In the genomic region with DNA sequence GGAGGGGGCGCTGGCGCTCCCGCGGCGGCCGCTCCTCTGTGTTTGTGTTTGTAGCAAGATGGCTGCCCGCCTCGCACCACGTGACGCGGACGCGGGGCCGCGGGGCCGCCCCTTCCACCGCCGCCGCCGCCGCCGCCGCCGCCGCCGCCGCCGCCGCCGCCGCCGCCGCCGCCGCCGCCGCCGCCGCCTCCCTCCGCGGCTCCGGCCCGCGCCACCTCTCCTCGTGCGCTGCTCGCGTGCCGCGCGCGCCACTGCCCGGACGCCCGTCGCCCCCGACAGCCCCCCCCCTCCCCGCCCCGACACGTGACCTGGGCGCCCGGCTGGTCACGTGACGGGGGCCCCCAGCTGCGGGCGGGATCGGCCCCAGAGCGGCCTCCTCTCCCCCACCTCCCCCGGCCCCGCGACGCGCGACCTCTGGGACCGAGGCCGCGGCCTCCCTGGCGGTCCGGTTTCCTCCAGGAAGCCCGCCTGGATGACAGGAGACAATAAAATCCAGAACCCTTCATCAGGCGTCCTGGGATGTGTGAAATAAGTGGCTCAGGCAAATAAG, we compare ENCODE assay signal across 1 cellular context.
TF ChIP-seq lines count a peak whose summit lies in the region.

A gene with protein sequence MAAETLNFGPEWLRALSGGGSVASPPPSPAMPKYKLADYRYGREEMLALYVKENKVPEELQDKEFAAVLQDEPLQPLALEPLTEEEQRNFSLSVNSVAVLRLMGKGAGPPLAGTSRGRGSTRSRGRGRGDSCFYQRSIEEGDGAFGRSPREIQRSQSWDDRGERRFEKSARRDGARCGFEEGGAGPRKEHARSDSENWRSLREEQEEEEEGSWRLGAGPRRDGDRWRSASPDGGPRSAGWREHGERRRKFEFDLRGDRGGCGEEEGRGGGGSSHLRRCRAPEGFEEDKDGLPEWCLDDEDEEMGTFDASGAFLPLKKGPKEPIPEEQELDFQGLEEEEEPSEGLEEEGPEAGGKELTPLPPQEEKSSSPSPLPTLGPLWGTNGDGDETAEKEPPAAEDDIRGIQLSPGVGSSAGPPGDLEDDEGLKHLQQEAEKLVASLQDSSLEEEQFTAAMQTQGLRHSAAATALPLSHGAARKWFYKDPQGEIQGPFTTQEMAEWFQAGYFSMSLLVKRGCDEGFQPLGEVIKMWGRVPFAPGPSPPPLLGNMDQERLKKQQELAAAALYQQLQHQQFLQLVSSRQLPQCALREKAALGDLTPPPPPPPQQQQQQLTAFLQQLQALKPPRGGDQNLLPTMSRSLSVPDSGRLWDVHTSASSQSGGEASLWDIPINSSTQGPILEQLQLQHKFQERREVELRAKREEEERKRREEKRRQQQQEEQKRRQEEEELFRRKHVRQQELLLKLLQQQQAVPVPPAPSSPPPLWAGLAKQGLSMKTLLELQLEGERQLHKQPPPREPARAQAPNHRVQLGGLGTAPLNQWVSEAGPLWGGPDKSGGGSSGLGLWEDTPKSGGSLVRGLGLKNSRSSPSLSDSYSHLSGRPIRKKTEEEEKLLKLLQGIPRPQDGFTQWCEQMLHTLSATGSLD (N-terminal part only) (minus strand): TSS at position 55 of the 550 bp plus-strand sequence. CDS start 6,012 bp downstream, outside the sequence.

TF ChIP-seq in GM12878, 131 proteins besides CTCF, POLR2A, EP300 and RAD21 (continued from another document and continues in another):
- TF ChIP-seq SRF (IDR thresholded peaks at IDR 0.05; ENCODE audit: low read depth in 2 of 2, low read length in 2 of 2) (no peak), SIN3A (IDR thresholded peaks at IDR 0.05; ENCODE audit: low read depth, low read length) (peak; percentile 50; the same call in 1 of the 2 replicates), NR2F1 (conservative IDR thresholded peaks at IDR 0.05) (peak; percentile 39; the same call in 1 of the 2 replicates), EGR1 (IDR thresholded peaks at IDR 0.05; ENCODE audit: borderline replicate concordance in 1 of 2, low read depth in 2 of 2, low read length in 2 of 2) (peak in 1 of 2 experiments; percentile 66; a peak in 1 of 3 replicates), RFX5 (IDR thresholded peaks at IDR 0.05; ENCODE audit: low read depth, low read length) (no peak), RAD51 (IDR thresholded peaks at IDR 0.05) (peak; percentile 86), GATAD2B (conservative IDR thresholded peaks at IDR 0.05; ENCODE audit: low read depth) (no peak), TARDBP (IDR thresholded peaks at IDR 0.05; ENCODE audit: borderline replicate concordance) (no peak), CBX5 (IDR thresholded peaks at IDR 0.05; ENCODE audit: low read depth) (no peak), EED (IDR thresholded peaks at IDR 0.05; ENCODE audit: low read depth) (no peak), ZBED1 (IDR thresholded peaks at IDR 0.05; ENCODE audit: borderline replicate concordance) (no peak), MTA3 (IDR thresholded peaks at IDR 0.05; ENCODE audit: borderline replicate concordance, low read length) (no peak), PML (IDR thresholded peaks at IDR 0.05; ENCODE audit: low read length) (no peak), MEF2B (IDR thresholded peaks at IDR 0.05; ENCODE audit: partially characterized antibody, poor library complexity, severe bottlenecking) (peak; percentile 25), ETV6 (conservative IDR thresholded peaks at IDR 0.05 in 1 of 2, IDR thresholded peaks at IDR 0.05 in 1 of 2; ENCODE audit: borderline replicate concordance in 1 of 2, low read depth in 1 of 2) (no peak), ZNF207 (IDR thresholded peaks at IDR 0.05; ENCODE audit: borderline replicate concordance) (no peak), BHLHE40 (IDR thresholded peaks at IDR 0.05; ENCODE audit: borderline replicate concordance in 1 of 2, low read depth in 2 of 2, low read length in 1 of 2) (peak; percentile 84 to 97; a peak in 3 of 4 replicates), POU2F2 (IDR thresholded peaks at IDR 0.05; ENCODE audit: borderline replicate concordance, low read depth, low read length) (no peak), SMARCA5 (IDR thresholded peaks at IDR 0.05) (no peak), NR2C1 (IDR thresholded peaks at IDR 0.05) (no peak), JUNB (IDR thresholded peaks at IDR 0.05) (no peak), EZH2 (IDR thresholded peaks at IDR 0.05; ENCODE audit: borderline replicate concordance, control insufficient read depth, low read depth, low read length) (no peak), YY1 (IDR thresholded peaks at IDR 0.05; ENCODE audit: low read depth, low read length) (peak; percentile 92), MTA2 (IDR thresholded peaks at IDR 0.05; ENCODE audit: low read depth) (no peak), RBBP5 (conservative IDR thresholded peaks at IDR 0.05) (no peak), SREBF1 (IDR thresholded peaks at IDR 0.05; ENCODE audit: low read length) (no peak), RELA (IDR thresholded peaks at IDR 0.05; ENCODE audit: borderline replicate concordance, partially characterized antibody) (no peak), ZNF217 (IDR thresholded peaks at IDR 0.05) (no peak), NR2C2 (IDR thresholded peaks at IDR 0.05; ENCODE audit: borderline replicate concordance, control insufficient read depth, insufficient read length, low read depth) (no peak), ZZZ3 (IDR thresholded peaks at IDR 0.05; ENCODE audit: control insufficient read depth, insufficient read length, low read depth) (no peak), HDGF (IDR thresholded peaks at IDR 0.05) (no peak), DPF2 (IDR thresholded peaks at IDR 0.05) (no peak)
- TF ChIP-seq, protein P1, sequence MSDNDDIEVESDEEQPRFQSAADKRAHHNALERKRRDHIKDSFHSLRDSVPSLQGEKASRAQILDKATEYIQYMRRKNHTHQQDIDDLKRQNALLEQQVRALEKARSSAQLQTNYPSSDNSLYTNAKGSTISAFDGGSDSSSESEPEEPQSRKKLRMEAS (IDR thresholded peaks at IDR 0.05; ENCODE audit: low read depth, low read length), result peak; percentile 74
- TF ChIP-seq, protein P2, sequence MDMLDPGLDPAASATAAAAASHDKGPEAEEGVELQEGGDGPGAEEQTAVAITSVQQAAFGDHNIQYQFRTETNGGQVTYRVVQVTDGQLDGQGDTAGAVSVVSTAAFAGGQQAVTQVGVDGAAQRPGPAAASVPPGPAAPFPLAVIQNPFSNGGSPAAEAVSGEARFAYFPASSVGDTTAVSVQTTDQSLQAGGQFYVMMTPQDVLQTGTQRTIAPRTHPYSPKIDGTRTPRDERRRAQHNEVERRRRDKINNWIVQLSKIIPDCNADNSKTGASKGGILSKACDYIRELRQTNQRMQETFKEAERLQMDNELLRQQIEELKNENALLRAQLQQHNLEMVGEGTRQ (IDR thresholded peaks at IDR 0.05; ENCODE audit: borderline replicate concordance, low read depth, low read length), result peak; percentile 59
- TF ChIP-seq, protein P3, sequence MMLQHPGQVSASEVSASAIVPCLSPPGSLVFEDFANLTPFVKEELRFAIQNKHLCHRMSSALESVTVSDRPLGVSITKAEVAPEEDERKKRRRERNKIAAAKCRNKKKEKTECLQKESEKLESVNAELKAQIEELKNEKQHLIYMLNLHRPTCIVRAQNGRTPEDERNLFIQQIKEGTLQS (IDR thresholded peaks at IDR 0.05; ENCODE audit: borderline replicate concordance, extremely low read depth, low read depth, low read length), result peak; percentile 91
- TF ChIP-seq, protein P4, sequence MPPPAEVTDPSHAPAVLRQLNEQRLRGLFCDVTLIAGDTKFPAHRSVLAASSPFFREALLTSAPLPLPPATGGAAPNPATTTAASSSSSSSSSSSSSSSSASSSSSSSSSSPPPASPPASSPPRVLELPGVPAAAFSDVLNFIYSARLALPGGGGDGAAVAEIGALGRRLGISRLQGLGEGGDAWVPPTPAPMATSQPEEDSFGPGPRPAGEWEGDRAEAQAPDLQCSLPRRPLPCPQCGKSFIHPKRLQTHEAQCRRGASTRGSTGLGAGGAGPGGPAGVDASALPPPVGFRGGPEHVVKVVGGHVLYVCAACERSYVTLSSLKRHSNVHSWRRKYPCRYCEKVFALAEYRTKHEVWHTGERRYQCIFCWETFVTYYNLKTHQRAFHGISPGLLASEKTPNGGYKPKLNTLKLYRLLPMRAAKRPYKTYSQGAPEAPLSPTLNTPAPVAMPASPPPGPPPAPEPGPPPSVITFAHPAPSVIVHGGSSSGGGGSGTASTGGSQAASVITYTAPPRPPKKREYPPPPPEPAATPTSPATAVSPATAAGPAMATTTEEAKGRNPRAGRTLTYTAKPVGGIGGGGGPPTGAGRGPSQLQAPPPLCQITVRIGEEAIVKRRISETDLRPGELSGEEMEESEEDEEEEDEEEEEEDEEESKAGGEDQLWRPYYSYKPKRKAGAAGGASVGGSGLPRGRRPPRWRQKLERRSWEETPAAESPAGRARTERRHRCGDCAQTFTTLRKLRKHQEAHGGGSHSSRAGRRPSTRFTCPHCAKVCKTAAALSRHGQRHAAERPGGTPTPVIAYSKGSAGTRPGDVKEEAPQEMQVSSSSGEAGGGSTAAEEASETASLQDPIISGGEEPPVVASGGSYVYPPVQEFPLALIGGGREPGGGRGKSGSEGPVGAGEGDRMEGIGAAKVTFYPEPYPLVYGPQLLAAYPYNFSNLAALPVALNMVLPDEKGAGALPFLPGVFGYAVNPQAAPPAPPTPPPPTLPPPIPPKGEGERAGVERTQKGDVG (CRISPR knock-in tag; IDR thresholded peaks at IDR 0.05), result no peak
- TF ChIP-seq, protein P5, sequence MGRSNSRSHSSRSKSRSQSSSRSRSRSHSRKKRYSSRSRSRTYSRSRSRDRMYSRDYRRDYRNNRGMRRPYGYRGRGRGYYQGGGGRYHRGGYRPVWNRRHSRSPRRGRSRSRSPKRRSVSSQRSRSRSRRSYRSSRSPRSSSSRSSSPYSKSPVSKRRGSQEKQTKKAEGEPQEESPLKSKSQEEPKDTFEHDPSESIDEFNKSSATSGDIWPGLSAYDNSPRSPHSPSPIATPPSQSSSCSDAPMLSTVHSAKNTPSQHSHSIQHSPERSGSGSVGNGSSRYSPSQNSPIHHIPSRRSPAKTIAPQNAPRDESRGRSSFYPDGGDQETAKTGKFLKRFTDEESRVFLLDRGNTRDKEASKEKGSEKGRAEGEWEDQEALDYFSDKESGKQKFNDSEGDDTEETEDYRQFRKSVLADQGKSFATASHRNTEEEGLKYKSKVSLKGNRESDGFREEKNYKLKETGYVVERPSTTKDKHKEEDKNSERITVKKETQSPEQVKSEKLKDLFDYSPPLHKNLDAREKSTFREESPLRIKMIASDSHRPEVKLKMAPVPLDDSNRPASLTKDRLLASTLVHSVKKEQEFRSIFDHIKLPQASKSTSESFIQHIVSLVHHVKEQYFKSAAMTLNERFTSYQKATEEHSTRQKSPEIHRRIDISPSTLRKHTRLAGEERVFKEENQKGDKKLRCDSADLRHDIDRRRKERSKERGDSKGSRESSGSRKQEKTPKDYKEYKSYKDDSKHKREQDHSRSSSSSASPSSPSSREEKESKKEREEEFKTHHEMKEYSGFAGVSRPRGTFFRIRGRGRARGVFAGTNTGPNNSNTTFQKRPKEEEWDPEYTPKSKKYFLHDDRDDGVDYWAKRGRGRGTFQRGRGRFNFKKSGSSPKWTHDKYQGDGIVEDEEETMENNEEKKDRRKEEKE (IDR thresholded peaks at IDR 0.05), result no peak
- TF ChIP-seq, protein P6, sequence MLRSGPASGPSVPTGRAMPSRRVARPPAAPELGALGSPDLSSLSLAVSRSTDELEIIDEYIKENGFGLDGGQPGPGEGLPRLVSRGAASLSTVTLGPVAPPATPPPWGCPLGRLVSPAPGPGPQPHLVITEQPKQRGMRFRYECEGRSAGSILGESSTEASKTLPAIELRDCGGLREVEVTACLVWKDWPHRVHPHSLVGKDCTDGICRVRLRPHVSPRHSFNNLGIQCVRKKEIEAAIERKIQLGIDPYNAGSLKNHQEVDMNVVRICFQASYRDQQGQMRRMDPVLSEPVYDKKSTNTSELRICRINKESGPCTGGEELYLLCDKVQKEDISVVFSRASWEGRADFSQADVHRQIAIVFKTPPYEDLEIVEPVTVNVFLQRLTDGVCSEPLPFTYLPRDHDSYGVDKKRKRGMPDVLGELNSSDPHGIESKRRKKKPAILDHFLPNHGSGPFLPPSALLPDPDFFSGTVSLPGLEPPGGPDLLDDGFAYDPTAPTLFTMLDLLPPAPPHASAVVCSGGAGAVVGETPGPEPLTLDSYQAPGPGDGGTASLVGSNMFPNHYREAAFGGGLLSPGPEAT (IDR thresholded peaks at IDR 0.05; ENCODE audit: low read depth), result no peak
- TF ChIP-seq, protein P7, sequence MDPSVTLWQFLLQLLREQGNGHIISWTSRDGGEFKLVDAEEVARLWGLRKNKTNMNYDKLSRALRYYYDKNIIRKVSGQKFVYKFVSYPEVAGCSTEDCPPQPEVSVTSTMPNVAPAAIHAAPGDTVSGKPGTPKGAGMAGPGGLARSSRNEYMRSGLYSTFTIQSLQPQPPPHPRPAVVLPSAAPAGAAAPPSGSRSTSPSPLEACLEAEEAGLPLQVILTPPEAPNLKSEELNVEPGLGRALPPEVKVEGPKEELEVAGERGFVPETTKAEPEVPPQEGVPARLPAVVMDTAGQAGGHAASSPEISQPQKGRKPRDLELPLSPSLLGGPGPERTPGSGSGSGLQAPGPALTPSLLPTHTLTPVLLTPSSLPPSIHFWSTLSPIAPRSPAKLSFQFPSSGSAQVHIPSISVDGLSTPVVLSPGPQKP (IDR thresholded peaks at IDR 0.05; ENCODE audit: low read depth, low read length), result no peak
- TF ChIP-seq, protein P8, sequence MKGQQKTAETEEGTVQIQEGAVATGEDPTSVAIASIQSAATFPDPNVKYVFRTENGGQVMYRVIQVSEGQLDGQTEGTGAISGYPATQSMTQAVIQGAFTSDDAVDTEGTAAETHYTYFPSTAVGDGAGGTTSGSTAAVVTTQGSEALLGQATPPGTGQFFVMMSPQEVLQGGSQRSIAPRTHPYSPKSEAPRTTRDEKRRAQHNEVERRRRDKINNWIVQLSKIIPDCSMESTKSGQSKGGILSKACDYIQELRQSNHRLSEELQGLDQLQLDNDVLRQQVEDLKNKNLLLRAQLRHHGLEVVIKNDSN (IDR thresholded peaks at IDR 0.05; ENCODE audit: borderline replicate concordance, extremely low read length, insufficient read depth, low read depth, low read length), result peak; percentile 87
- TF ChIP-seq, protein P9, sequence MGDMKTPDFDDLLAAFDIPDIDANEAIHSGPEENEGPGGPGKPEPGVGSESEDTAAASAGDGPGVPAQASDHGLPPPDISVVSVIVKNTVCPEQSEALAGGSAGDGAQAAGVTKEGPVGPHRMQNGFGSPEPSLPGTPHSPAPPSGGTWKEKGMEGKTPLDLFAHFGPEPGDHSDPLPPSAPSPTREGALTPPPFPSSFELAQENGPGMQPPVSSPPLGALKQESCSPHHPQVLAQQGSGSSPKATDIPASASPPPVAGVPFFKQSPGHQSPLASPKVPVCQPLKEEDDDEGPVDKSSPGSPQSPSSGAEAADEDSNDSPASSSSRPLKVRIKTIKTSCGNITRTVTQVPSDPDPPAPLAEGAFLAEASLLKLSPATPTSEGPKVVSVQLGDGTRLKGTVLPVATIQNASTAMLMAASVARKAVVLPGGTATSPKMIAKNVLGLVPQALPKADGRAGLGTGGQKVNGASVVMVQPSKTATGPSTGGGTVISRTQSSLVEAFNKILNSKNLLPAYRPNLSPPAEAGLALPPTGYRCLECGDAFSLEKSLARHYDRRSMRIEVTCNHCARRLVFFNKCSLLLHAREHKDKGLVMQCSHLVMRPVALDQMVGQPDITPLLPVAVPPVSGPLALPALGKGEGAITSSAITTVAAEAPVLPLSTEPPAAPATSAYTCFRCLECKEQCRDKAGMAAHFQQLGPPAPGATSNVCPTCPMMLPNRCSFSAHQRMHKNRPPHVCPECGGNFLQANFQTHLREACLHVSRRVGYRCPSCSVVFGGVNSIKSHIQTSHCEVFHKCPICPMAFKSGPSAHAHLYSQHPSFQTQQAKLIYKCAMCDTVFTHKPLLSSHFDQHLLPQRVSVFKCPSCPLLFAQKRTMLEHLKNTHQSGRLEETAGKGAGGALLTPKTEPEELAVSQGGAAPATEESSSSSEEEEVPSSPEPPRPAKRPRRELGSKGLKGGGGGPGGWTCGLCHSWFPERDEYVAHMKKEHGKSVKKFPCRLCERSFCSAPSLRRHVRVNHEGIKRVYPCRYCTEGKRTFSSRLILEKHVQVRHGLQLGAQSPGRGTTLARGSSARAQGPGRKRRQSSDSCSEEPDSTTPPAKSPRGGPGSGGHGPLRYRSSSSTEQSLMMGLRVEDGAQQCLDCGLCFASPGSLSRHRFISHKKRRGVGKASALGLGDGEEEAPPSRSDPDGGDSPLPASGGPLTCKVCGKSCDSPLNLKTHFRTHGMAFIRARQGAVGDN (IDR thresholded peaks at IDR 0.05), result peak; percentile 37; the same call in 1 of the 2 replicates
